In genomic region chr11:130022799-130023198, GRCh38 we compare ENCODE assay signal across 13 cellular contexts. TPM values are rescaled to one million over a fixed set of nuclear protein-coding genes. Genes with fewer than 3 reads are reported as not detected.
DNase-seq lines count a peak whose midpoint lies in the region; ATAC-seq and TF ChIP-seq lines count a peak whose summit lies in the region.
"Had no signal": no experiment of that assay in that cellular context is flagged by ENCODE, and none has a peak within 500 bp of the region (broad histone marks: within the 10 kb centered on the region; RNA-seq: fewer than 3 reads in every experiment).

No MANE protein-coding gene starts in this region.

- peak overlapping the region; percentile 15 for H3K4me3 Mint-ChIP-seq in natural killer cell treated with Interleukin-12 subunit alpha and Interleukin-12 subunit beta and Interleukin-15 and Interleukin-18, amount 100 ng/mL, for 72 hours
- no peak overlapping the region for H3K4me3 Mint-ChIP-seq in natural killer cell
- H3K4me3 Mint-ChIP-seq: activated naive CD4-positive, alpha-beta T cell treated with anti-CD3 and anti-CD28 coated beads for 36 hours had no signal

- no peak overlapping the region for H3K27ac Mint-ChIP-seq in natural killer cell treated with Interleukin-12 subunit alpha and Interleukin-12 subunit beta and Interleukin-15 and Interleukin-18, amount 100 ng/mL, for 72 hours
- no peak overlapping the region for H3K27ac Mint-ChIP-seq in natural killer cell
- H3K27ac Mint-ChIP-seq: activated naive CD4-positive, alpha-beta T cell treated with anti-CD3 and anti-CD28 coated beads for 36 hours had no signal

- H3K27me3 Mint-ChIP-seq in natural killer cell treated with Interleukin-12 subunit alpha and Interleukin-12 subunit beta and Interleukin-15 and Interleukin-18, amount 100 ng/mL, for 72 hours, result peaks cover 6 to 13% of the 10 kb centered on the region in 2 donors
- peaks cover 3 to 14% of the 10 kb centered on the region in 2 donors for H3K27me3 Mint-ChIP-seq in natural killer cell (ENCODE audit: low read depth in 2 of 2)

- TF ChIP-seq CTCF in natural killer cell (IDR thresholded peaks at IDR 0.05) (no peak), VCaP (conservative IDR thresholded peaks at IDR 0.05) (no peak)

- H3K9me3 Mint-ChIP-seq in natural killer cell treated with Interleukin-12 subunit alpha and Interleukin-12 subunit beta and Interleukin-15 and Interleukin-18, amount 100 ng/mL, for 72 hours, result no peaks in the 10 kb centered on the region
- no peaks in the 10 kb centered on the region for H3K9me3 Mint-ChIP-seq in natural killer cell
- H3K9me3 Mint-ChIP-seq: activated naive CD4-positive, alpha-beta T cell treated with anti-CD3 and anti-CD28 coated beads for 36 hours had no signal

- intact Hi-C loops in natural killer cell (cut with micrococcal nuclease), result no loop called here

- DNase-seq in natural killer cell treated with Interleukin-12 subunit alpha and Interleukin-12 subunit beta and Interleukin-15 and Interleukin-18, amount 100 ng/mL, for 72 hours (ENCODE audit: low spot score), result no peak
- no peak for DNase-seq in natural killer cell
- no peak for DNase-seq in dermis blood vessel endothelial cell
- no peak for DNase-seq in stimulated activated CD4-positive, alpha-beta T cell treated with anti-CD3 and anti-CD28 coated beads, Interleukin-2, amount 100 ng/mL, for 48 hours
- DNase-seq in NCI-H82 (lab: John Stamatoyannopoulos, UW), result no peak
- DNase-seq: activated naive CD4-positive, alpha-beta T cell treated with anti-CD3 and anti-CD28 coated beads for 36 hours; DMS79; NCI-H2171 had no signal

- no peaks in the 10 kb centered on the region for H3K4me1 Mint-ChIP-seq in natural killer cell treated with Interleukin-12 subunit alpha and Interleukin-12 subunit beta and Interleukin-15 and Interleukin-18, amount 100 ng/mL, for 72 hours (ENCODE audit: low read depth in 2 of 2)
- H3K4me1 Mint-ChIP-seq in natural killer cell, result no peaks in the 10 kb centered on the region

- H3K27ac ChIP-seq in VCaP, result peak overlapping the region; percentile 86; the same call in 1 of the 2 replicates
- H3K27ac ChIP-seq: coronary artery, SJCRH30 had no signal

- ATAC-seq in natural killer cell treated with Interleukin-12 subunit alpha and Interleukin-12 subunit beta and Interleukin-15 and Interleukin-18, amount 100 ng/mL, for 72 hours, result no peak
- ATAC-seq in natural killer cell (no peak), HG02973 (IDR thresholded peaks at IDR 0.05; ENCODE audit: unreplicated experiment) (peak; percentile 24), GM19324 (IDR thresholded peaks at IDR 0.05; ENCODE audit: low FRiP score, unreplicated experiment) (no peak)

- no peaks in the 10 kb centered on the region for H3K36me3 Mint-ChIP-seq in natural killer cell treated with Interleukin-12 subunit alpha and Interleukin-12 subunit beta and Interleukin-15 and Interleukin-18, amount 100 ng/mL, for 72 hours
- H3K36me3 Mint-ChIP-seq in natural killer cell, result no peaks in the 10 kb centered on the region

RNA-seq across cellular contexts. Expression of gene PRDM10, which starts 20.2 kb away (rescaled TPM):
- total RNA-seq in natural killer cell treated with Interleukin-12 subunit alpha and Interleukin-12 subunit beta and Interleukin-15 and Interleukin-18, amount 100 ng/mL, for 72 hours, result 10 to 100 TPM; 14.6 to 18.7 TPM
- total RNA-seq in natural killer cell, result 10 to 100 TPM; 10.3 to 13.1 (median 12.5) TPM
- total RNA-seq in dermis blood vessel endothelial cell, result 7.1 and 9.0 TPM in 2 replicates

RNA-seq across cellular contexts. Expression of gene APLP2, which starts 46.9 kb away (rescaled TPM):
- total RNA-seq in natural killer cell treated with Interleukin-12 subunit alpha and Interleukin-12 subunit beta and Interleukin-15 and Interleukin-18, amount 100 ng/mL, for 72 hours, result 10 to 100 TPM; 37.9 to 56.2 TPM
- 100 to 1,000 TPM in 2 of 3 donors, 10 to 100 TPM in 1; 99.8 to 119 (median 116) TPM for total RNA-seq in natural killer cell
- 986 and 1,136 TPM in 2 replicates for total RNA-seq in dermis blood vessel endothelial cell
